14 cellular contexts compared by ENCODE assay signal in the genomic region with DNA sequence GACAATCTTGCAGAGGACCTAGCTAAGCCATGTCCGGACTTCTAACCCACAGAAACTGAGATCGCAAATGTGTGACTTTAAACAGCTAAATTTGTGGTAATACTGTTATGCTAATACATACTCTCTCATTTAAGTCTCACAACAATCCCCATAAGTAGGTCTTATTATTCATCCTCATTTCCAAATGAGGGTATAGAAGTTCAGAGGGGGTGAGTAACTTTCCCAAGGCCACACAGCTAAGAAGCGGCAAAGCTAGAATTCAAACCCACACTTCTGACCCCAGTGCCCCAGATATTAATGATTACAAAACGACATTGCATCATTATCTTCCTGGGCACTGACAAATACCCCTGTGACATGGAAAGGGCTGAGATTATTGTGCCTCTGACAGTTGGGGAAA.
DNase-seq lines count a peak whose midpoint lies in the region; ATAC-seq and TF ChIP-seq lines count a peak whose summit lies in the region.
"Had no signal": no experiment of that assay in that cellular context is flagged by ENCODE, and none has a peak within 500 bp of the region (broad histone marks: within the 10 kb centered on the region; RNA-seq: fewer than 3 reads in every experiment).

No MANE protein-coding gene starts in this region.

- H3K27me3 Mint-ChIP-seq in central memory CD8-positive, alpha-beta T cell = peaks cover 49% of the 10 kb centered on the region

- H3K36me3 Mint-ChIP-seq in central memory CD8-positive, alpha-beta T cell (ENCODE audit: insufficient read depth) = no peaks in the 10 kb centered on the region
- H3K36me3 Mint-ChIP-seq: CD14-positive monocyte had no signal

- H3K9me3 Mint-ChIP-seq in central memory CD8-positive, alpha-beta T cell = no peaks in the 10 kb centered on the region

- peak in 1 of 2 donors; percentile 26 for TF ChIP-seq RAD21 in liver (IDR thresholded peaks at IDR 0.05)

- H3K36me3 ChIP-seq in right atrium auricular region = no peaks in the 10 kb centered on the region
- H3K36me3 ChIP-seq in liver (ENCODE audit: control insufficient read depth in 4 of 4, insufficient read depth in 3 of 4, low read depth in 1 of 4, low read length in 3 of 4) = no peaks in the 10 kb centered on the region
- no peaks in the 10 kb centered on the region for H3K36me3 ChIP-seq in MG63

- DNase-seq in right atrium auricular region (ENCODE audit: low spot score) = no peak
- DNase-seq in Right ventricle myocardium superior = no peak
- DNase-seq in central memory CD8-positive, alpha-beta T cell (ENCODE audit: low spot score in 2 of 2) = no peak
- no peak for DNase-seq in MG63
- no peak for DNase-seq in NCI-H1436 treated with DMSO at 0.1 percent for 48 hours (lab: John Stamatoyannopoulos, UW)
- DNase-seq in COLO668 (lab: John Stamatoyannopoulos, UW; ENCODE audit: unreplicated experiment) = no peak
- DNase-seq: NCI-H1930, NCI-H2171 treated with DMSO at 0.1 percent for 48 hours, NCI-H510A, SIG-M5 had no signal

- H3K4me3 Mint-ChIP-seq in central memory CD8-positive, alpha-beta T cell = no peak overlapping the region
- H3K4me3 Mint-ChIP-seq: CD14-positive monocyte had no signal

- no peaks in the 10 kb centered on the region for H3K27me3 ChIP-seq in right atrium auricular region
- H3K27me3 ChIP-seq in liver (ENCODE audit: control insufficient read depth in 4 of 4, insufficient read depth in 4 of 4, low read length in 3 of 4) = no peaks in the 10 kb centered on the region
- H3K27me3 ChIP-seq in MG63 = no peaks in the 10 kb centered on the region

- H3K9me3 ChIP-seq in right atrium auricular region (no peaks in the 10 kb centered on the region), liver (ENCODE audit: control insufficient read depth in 4 of 4, low read length in 3 of 4) (no peaks in the 10 kb centered on the region), MG63 (no peaks in the 10 kb centered on the region)

- peaks cover 15% of the 10 kb centered on the region for H3K4me1 Mint-ChIP-seq in central memory CD8-positive, alpha-beta T cell

- peak overlapping the region; percentile 32 for H3K27ac Mint-ChIP-seq in central memory CD8-positive, alpha-beta T cell (ENCODE audit: low read depth)

- H3K4me3 ChIP-seq in right atrium auricular region = no peak overlapping the region
- H3K4me3 ChIP-seq in liver (ENCODE audit: low read depth in 1 of 3, low read length in 3 of 3) = no peak overlapping the region
- H3K4me3 ChIP-seq in MG63 = no peak overlapping the region
- H3K4me3 ChIP-seq: GM12878 had no signal

- intact Hi-C loops in Right ventricle myocardium superior (cut with DNase I) = no loop called here

- no peak for TF ChIP-seq CTCF in right atrium auricular region (IDR thresholded peaks at IDR 0.05)
- no peak for TF ChIP-seq CTCF in liver (IDR thresholded peaks at IDR 0.05; ENCODE audit: low read depth, low read length, missing input control)

- WGBS in liver = 63% methylated on average over 4 of the region's 4 CpGs

- peak overlapping the region in 1 of 2 donors; percentile 54 for H3K9ac ChIP-seq in liver (ENCODE audit: low read depth in 1 of 2, low read length in 2 of 2)

- H3K4me1 ChIP-seq in right atrium auricular region (peaks cover 0 to 5% of the 10 kb centered on the region in 2 donors), liver (ENCODE audit: control insufficient read depth in 4 of 4, insufficient read depth in 4 of 4, low read length in 3 of 4) (peaks cover 19 to 47% (median 39%) of the 10 kb centered on the region in 4 donors)

- no peak for ATAC-seq in Right ventricle myocardium superior (ENCODE audit: poor library complexity)
- peak; percentile 65 for ATAC-seq in central memory CD8-positive, alpha-beta T cell (replicated peaks; ENCODE audit: extremely low read depth, poor library complexity, severe bottlenecking)
- no peak for ATAC-seq in HG02970 (IDR thresholded peaks at IDR 0.05; ENCODE audit: low FRiP score, unreplicated experiment)
- ATAC-seq: GM12878 had no signal

- H3K27ac ChIP-seq in right atrium auricular region = peak overlapping the region; percentile 8 to 55
- peak overlapping the region; percentile 80 to 94 for H3K27ac ChIP-seq in liver (ENCODE audit: low read depth in 1 of 2, low read length in 2 of 2)

TF ChIP-seq in liver, 16 proteins besides CTCF, POLR2A, EP300 and RAD21:
- TF ChIP-seq, protein P1, sequence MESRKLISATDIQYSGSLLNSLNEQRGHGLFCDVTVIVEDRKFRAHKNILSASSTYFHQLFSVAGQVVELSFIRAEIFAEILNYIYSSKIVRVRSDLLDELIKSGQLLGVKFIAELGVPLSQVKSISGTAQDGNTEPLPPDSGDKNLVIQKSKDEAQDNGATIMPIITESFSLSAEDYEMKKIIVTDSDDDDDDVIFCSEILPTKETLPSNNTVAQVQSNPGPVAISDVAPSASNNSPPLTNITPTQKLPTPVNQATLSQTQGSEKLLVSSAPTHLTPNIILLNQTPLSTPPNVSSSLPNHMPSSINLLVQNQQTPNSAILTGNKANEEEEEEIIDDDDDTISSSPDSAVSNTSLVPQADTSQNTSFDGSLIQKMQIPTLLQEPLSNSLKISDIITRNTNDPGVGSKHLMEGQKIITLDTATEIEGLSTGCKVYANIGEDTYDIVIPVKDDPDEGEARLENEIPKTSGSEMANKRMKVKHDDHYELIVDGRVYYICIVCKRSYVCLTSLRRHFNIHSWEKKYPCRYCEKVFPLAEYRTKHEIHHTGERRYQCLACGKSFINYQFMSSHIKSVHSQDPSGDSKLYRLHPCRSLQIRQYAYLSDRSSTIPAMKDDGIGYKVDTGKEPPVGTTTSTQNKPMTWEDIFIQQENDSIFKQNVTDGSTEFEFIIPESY (IDR thresholded peaks at IDR 0.05) = no peak
- TF ChIP-seq JUND (IDR thresholded peaks at IDR 0.05) = no peak
- TF ChIP-seq HNF4A (conservative IDR thresholded peaks at IDR 0.05) = peak; percentile 48 to 53
- peak; percentile 48 for TF ChIP-seq SP1 (IDR thresholded peaks at IDR 0.05)
- TF ChIP-seq REST (IDR thresholded peaks at IDR 0.05) = no peak
- peak; percentile 56 for TF ChIP-seq RXRA (IDR thresholded peaks at IDR 0.05)
- TF ChIP-seq NR2F2 (IDR thresholded peaks at IDR 0.05) = peak; percentile 49
- TF ChIP-seq EGR1 (IDR thresholded peaks at IDR 0.05; ENCODE audit: low read depth in 2 of 2) = no peak
- TF ChIP-seq FOXA1 (IDR thresholded peaks at IDR 0.05) = no peak
- no peak for TF ChIP-seq TAF1 (conservative IDR thresholded peaks at IDR 0.05)
- TF ChIP-seq HNF4G (IDR thresholded peaks at IDR 0.05) = no peak
- TF ChIP-seq ATF3 (IDR thresholded peaks at IDR 0.05) = peak; percentile 76
- no peak for TF ChIP-seq YY1 (IDR thresholded peaks at IDR 0.05)
- no peak for TF ChIP-seq FOXA2 (IDR thresholded peaks at IDR 0.05)
- no peak for TF ChIP-seq GABPA (IDR thresholded peaks at IDR 0.05 in 1 of 2, conservative IDR thresholded peaks at IDR 0.05 in 1 of 2)
- TF ChIP-seq MAX (IDR thresholded peaks at IDR 0.05) = no peak
